1 cellular context compared by ENCODE assay signal in the genomic region with DNA sequence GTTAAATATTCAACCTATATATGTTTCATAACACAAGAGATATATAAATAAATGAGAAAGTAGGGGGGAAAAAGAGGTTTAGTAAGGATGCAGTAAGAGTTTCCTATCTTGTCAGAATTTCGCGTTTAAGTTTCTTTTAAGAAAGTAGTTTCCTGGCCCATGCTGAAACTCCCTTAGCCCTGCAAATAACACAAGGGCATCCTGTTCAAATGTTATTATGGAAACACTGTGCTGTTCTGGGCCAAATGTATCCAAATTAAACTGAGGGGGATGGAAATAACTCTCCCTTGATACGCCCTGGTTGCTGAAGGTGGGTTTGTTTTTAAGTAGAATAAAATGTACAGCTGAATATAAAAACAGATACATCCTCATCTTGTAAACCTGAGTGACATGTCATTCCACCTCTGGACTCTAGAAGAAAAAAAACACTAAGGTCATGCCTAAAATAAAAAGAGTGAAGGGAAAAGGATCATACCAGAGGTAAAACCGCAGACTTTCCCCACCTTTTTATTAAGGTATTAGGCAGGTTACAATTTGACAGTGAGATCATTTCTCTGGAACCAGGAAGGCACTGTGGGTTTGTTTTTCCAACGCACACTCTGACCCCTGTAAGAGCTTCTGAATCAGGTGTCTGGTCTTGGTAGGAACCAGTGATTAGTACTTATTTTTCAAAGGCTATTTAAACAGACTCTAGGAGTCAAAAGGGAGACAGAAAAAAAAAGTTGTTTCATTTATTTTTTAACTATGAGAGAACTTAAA.
TF ChIP-seq lines count a peak whose summit lies in the region.

No MANE protein-coding gene starts in this region.

TF ChIP-seq in endothelial cell of umbilical vein, 7 proteins besides CTCF, POLR2A, EP300 and RAD21 (continued from another document):
- no peak for TF ChIP-seq MAX (IDR thresholded peaks at IDR 0.05; ENCODE audit: insufficient read depth, insufficient read length)
- TF ChIP-seq JUN (IDR thresholded peaks at IDR 0.05; ENCODE audit: borderline replicate concordance, insufficient read depth, insufficient read length, low read depth), result no peak
- TF ChIP-seq GATA2 (IDR thresholded peaks at IDR 0.05; ENCODE audit: insufficient read depth, insufficient read length, low read depth, low read length), result no peak
- TF ChIP-seq FOS (IDR thresholded peaks at IDR 0.05; ENCODE audit: borderline replicate concordance, insufficient read depth, low read length), result no peak
- TF ChIP-seq POLR2AphosphoS5 (IDR thresholded peaks at IDR 0.05; ENCODE audit: insufficient read depth, low read depth, low read length), result no peak
- no peak for TF ChIP-seq EZH2 (IDR thresholded peaks at IDR 0.05; ENCODE audit: borderline replicate concordance, low read depth, low read length, severe bottlenecking)
